Comparison of ENCODE assay signal across 2 cellular contexts in genomic region chr3:84772841-84773240, GRCh38.
TF ChIP-seq lines count a peak whose summit lies in the region.

No MANE protein-coding gene starts in this region.

TF ChIP-seq in SK-N-SH, 30 proteins besides CTCF, POLR2A, EP300 and RAD21 (continued from another document):
- TF ChIP-seq NFIC (IDR thresholded peaks at IDR 0.05; ENCODE audit: borderline replicate concordance) (no peak), FOXJ3 (CRISPR knock-in tag; IDR thresholded peaks at IDR 0.05) (no peak), PBX3 (IDR thresholded peaks at IDR 0.05) (no peak), GABPA (IDR thresholded peaks at IDR 0.05; ENCODE audit: low read depth) (no peak), TEAD4 (IDR thresholded peaks at IDR 0.05; ENCODE audit: borderline replicate concordance, insufficient read depth) (no peak)

TF ChIP-seq in SK-N-SH treated with all-trans-retinoic acid at 6 μM for 48 hours, 23 proteins besides CTCF, POLR2A, EP300 and RAD21 (continued from another document):
- no peak for TF ChIP-seq OSR1 (CRISPR knock-in tag; IDR thresholded peaks at IDR 0.05)
- no peak for TF ChIP-seq GLIS3 (CRISPR knock-in tag; IDR thresholded peaks at IDR 0.05)
- TF ChIP-seq ZNF70 (CRISPR knock-in tag; IDR thresholded peaks at IDR 0.05): no peak
- TF ChIP-seq ARNTL (CRISPR knock-in tag; IDR thresholded peaks at IDR 0.05; ENCODE audit: borderline replicate concordance, low read depth): no peak
- TF ChIP-seq CSDC2 (CRISPR knock-in tag; IDR thresholded peaks at IDR 0.05): no peak
